In the genomic region with DNA sequence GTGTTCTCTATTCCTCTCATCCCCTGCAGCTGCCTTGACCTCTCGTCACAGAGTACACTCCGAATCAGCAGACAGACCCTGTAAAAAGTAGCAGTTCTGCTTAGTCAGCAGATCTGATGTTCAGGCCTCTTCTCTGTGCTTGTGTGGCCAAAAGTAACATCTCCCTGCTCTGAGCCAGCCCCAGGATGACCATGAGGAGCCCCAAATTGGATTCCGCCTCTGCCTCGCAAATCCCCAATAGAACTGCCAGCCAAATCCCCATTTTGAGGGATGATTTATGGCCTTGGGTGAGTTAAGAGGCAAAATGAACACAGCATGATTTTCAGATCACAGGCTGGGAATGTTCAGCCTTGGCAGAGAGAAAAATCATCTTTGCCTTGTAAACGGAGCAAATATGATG, we compare ENCODE assay signal across 11 cellular contexts.
DNase-seq lines count a peak whose midpoint lies in the region; ATAC-seq and TF ChIP-seq lines count a peak whose summit lies in the region.
"Had no signal": no experiment of that assay in that cellular context is flagged by ENCODE, and none has a peak within 500 bp of the region (broad histone marks: within the 10 kb centered on the region; RNA-seq: fewer than 3 reads in every experiment).

No MANE protein-coding gene starts in this region.

- H3K4me3 Mint-ChIP-seq in osteocyte (ENCODE audit: unreplicated experiment): peak overlapping the region; percentile 11
- H3K4me3 Mint-ChIP-seq: T-helper 1 cell treated with Interleukin-12 subunit alpha and Interleukin-12 subunit beta and Interleukin-4 antibody, amounts not matched to agents 30 μg/mL and 1 μg/mL, for 36 hours had no signal

- peaks cover 58% of the 10 kb centered on the region for H3K4me1 Mint-ChIP-seq in osteocyte (ENCODE audit: unreplicated experiment)

- peak overlapping the region; percentile 93 for H3K27ac Mint-ChIP-seq in osteocyte (ENCODE audit: unreplicated experiment)
- H3K27ac Mint-ChIP-seq: T-helper 1 cell treated with Interleukin-12 subunit alpha and Interleukin-12 subunit beta and Interleukin-4 antibody, amounts not matched to agents 30 μg/mL and 1 μg/mL, for 36 hours had no signal

- H3K9me3 ChIP-seq in A673 (ENCODE audit: low read depth, low read length, poor library complexity, severe bottlenecking) (no peaks in the 10 kb centered on the region), SK-N-MC (ENCODE audit: low read depth, low read length) (no peaks in the 10 kb centered on the region)
- H3K9me3 ChIP-seq: BLaER1 had no signal

- H3K27ac ChIP-seq in A673 (ENCODE audit: low read depth, low read length, poor library complexity, severe bottlenecking) (no peak overlapping the region), SK-N-MC (peak overlapping the region; percentile 60)
- H3K27ac ChIP-seq: BLaER1 had no signal

- H3K4me3 ChIP-seq in A673 (ENCODE audit: low read depth, low read length, poor library complexity, severe bottlenecking): no peak overlapping the region
- no peak overlapping the region for H3K4me3 ChIP-seq in SK-N-MC
- H3K4me3 ChIP-seq: BLaER1 had no signal

- H3K9me3 Mint-ChIP-seq in osteocyte (ENCODE audit: unreplicated experiment): no peaks in the 10 kb centered on the region
- H3K9me3 Mint-ChIP-seq: T-helper 1 cell treated with Interleukin-12 subunit alpha and Interleukin-12 subunit beta and Interleukin-4 antibody, amounts not matched to agents 30 μg/mL and 1 μg/mL, for 36 hours had no signal

- CTCF ChIA-PET in A673 (lab: Charles Lee): no interaction called here

- ATAC-seq in Right ventricle myocardium inferior (peak; percentile 18), HG03460 (IDR thresholded peaks at IDR 0.05; ENCODE audit: unreplicated experiment) (no peak), HG03280 (IDR thresholded peaks at IDR 0.05; ENCODE audit: unreplicated experiment) (no peak)

- DNase-seq in A673 (ENCODE audit: low spot score): peak; percentile 55
- DNase-seq in SK-N-MC (ENCODE audit: low read depth, low spot score): no peak
- DNase-seq in Right ventricle myocardium inferior (ENCODE audit: missing footprints): no peak
- DNase-seq in osteocyte (ENCODE audit: extremely low spot score, unreplicated experiment): no peak
- no peak for DNase-seq in head of caudate nucleus
- DNase-seq in GDM1 (lab: John Stamatoyannopoulos, UW): no peak
- DNase-seq: NCI-H2171 treated with DMSO at 0.1 percent for 48 hours had no signal

- no peaks in the 10 kb centered on the region for H3K36me3 ChIP-seq in A673 (ENCODE audit: insufficient read depth, low read length, poor library complexity, severe bottlenecking)
- no peaks in the 10 kb centered on the region for H3K36me3 ChIP-seq in SK-N-MC (ENCODE audit: insufficient read depth, low read length)
- H3K36me3 ChIP-seq: BLaER1 had no signal

- intact Hi-C loops in A673 (cut with micrococcal nuclease; ENCODE audit: unreplicated experiment) (no loop called here), Right ventricle myocardium inferior (cut with DNase I) (no loop called here), head of caudate nucleus (cut with DNase I) (no loop called here)

- peaks cover 8% of the 10 kb centered on the region for H3K4me1 ChIP-seq in A673 (ENCODE audit: insufficient read depth, low read length, poor library complexity, severe bottlenecking)

- TF ChIP-seq CTCF in A673 (conservative IDR thresholded peaks at IDR 0.05; ENCODE audit: low read depth, low read length) (no peak), osteocyte (IDR thresholded peaks at IDR 0.05) (no peak)

- H3K36me3 Mint-ChIP-seq in osteocyte (ENCODE audit: unreplicated experiment): peaks cover 8% of the 10 kb centered on the region

- no peaks in the 10 kb centered on the region for H3K27me3 Mint-ChIP-seq in osteocyte (ENCODE audit: unreplicated experiment)

- H3K9ac ChIP-seq in SK-N-MC (ENCODE audit: insufficient read length): no peak overlapping the region
- H3K9ac ChIP-seq: BLaER1 had no signal

- H3K27me3 ChIP-seq in A673 (replicated peaks; ENCODE audit: insufficient read depth, low read depth, low read length, poor library complexity): no peaks in the 10 kb centered on the region
- H3K27me3 ChIP-seq: BLaER1 had no signal

- POLR2A ChIA-PET in A673 (lab: Charles Lee; ENCODE audit: low non-redundant PET): no interaction called here

- BruUV-seq in A673 (replicated peaks; lab: Mats Ljungman, UMichigan): no TSS peak
